Comparison of ENCODE assay signal across 1 cellular context in genomic region chr11:63510360-63511130, GRCh38.
TF ChIP-seq lines count a peak whose summit lies in the region.

No MANE protein-coding gene starts in this region.

TF ChIP-seq in GM23338, 12 proteins besides CTCF, POLR2A, EP300 and RAD21 (continued from another document):
- TF ChIP-seq ZNF462 (CRISPR knock-in tag; IDR thresholded peaks at IDR 0.05), result no peak
- TF ChIP-seq ZNF331 (CRISPR knock-in tag; IDR thresholded peaks at IDR 0.05; ENCODE audit: low read depth), result no peak
- TF ChIP-seq EZH2 (IDR thresholded peaks at IDR 0.05; ENCODE audit: low read depth, unreplicated experiment), result no peak
- TF ChIP-seq STAT1 (IDR thresholded peaks at IDR 0.05; ENCODE audit: unreplicated experiment), result no peak
- TF ChIP-seq NANOG (IDR thresholded peaks at IDR 0.05; ENCODE audit: borderline replicate concordance), result no peak
- TF ChIP-seq ETS1 (IDR thresholded peaks at IDR 0.05), result no peak
